22 cellular contexts compared by ENCODE assay signal in genomic region chr5:32263683-32264082, GRCh38.
"Had no signal": no experiment of that assay in that cellular context is flagged by ENCODE, and none has a peak within 500 bp of the region (broad histone marks: within the 10 kb centered on the region; RNA-seq: fewer than 3 reads in every experiment).

No MANE protein-coding gene starts in this region.

- H3K4me1 ChIP-seq: uterus had no signal

- H3K4me3 ChIP-seq: left ventricle myocardium inferior, lung, mucosa of descending colon, ovary, right atrium auricular region, right lobe of liver, smooth muscle cell, stomach, suprapubic skin, tibial nerve, uterus had no signal

- H3K9me3 ChIP-seq: left ventricle myocardium inferior, mucosa of descending colon, ovary, right atrium auricular region, right lobe of liver, stomach, suprapubic skin, tibial nerve, uterus had no signal

- H3K27me3 ChIP-seq: ovary, right atrium auricular region, right lobe of liver, stomach, suprapubic skin, tibial nerve, uterus had no signal

- H3K27ac ChIP-seq: left ventricle myocardium inferior, ovary, right atrium auricular region, right lobe of liver, stomach, suprapubic skin, tibial nerve, uterus had no signal

- H3K36me3 ChIP-seq: ovary, uterus had no signal

- DNase-seq: hypothalamus; immature natural killer cell; islet precursor cell; left ventricle myocardium inferior; mesendoderm; mucosa of descending colon; naive thymus-derived CD4-positive, alpha-beta T cell; ovary; right lobe of liver; stimulated activated CD4-positive, alpha-beta T cell treated with anti-CD3 and anti-CD28 coated beads, Interleukin-12 subunit alpha, Interleukin-12 subunit beta, amount 100 ng/mL, for 4 hours; stimulated activated CD4-positive, alpha-beta T cell treated with anti-CD3 and anti-CD28 coated beads, Interleukin-15, amount 100 ng/mL, for 24 hours; stimulated activated CD4-positive, alpha-beta T cell treated with anti-CD3 and anti-CD28 coated beads, Interleukin-2, amount 100 ng/mL, for 24 hours; stimulated activated CD4-positive, alpha-beta T cell treated with anti-CD3 and anti-CD28 coated beads, Interleukin-4, amount 100 ng/mL, for 1 hour; stimulated activated naive B cell treated with anti-CD40 and anti-IgM and Interleukin-4, amounts not matched to agents 10 μg/mL and 1 μg/mL and 100 μg/mL, for 72 hours; stimulated activated naive CD8-positive, alpha-beta T cell treated with anti-CD3 and anti-CD28 coated beads, Interleukin-15, Interleukin-2, amounts not matched to agents 100 U/mL and 50 U/mL, for 24 hours; stomach; uterus had no signal

- H3K4me2 ChIP-seq: smooth muscle cell had no signal
